ENCODE assay signal across 28 cellular contexts in the genomic region with DNA sequence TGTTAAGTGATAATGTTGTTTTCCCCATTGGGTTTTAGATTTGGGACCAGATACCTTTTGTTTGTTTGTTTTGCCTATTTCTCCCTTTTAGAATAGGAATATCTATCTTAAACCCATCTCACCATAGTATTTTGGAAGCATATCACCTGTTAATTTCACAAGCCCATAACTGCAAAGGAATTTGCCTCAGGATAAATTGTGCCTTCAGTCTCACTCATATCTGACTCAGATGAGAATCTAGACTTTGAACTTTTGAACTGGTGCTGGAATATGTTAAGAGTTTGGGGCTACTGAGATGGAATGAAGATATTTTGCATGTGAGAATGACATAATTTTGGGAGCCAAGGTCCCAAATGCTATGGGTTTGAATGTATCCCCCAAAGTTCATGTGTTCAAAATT.
"Had no signal": no experiment of that assay in that cellular context is flagged by ENCODE, and none has a peak within 500 bp of the region (broad histone marks: within the 10 kb centered on the region; RNA-seq: fewer than 3 reads in every experiment).

No MANE protein-coding gene starts in this region.

- H3K9me3 Mint-ChIP-seq: activated CD4-positive, alpha-beta memory T cell treated with anti-CD3 and anti-CD28 coated beads for 36 hours; activated CD4-positive, alpha-beta T cell treated with anti-CD3 and anti-CD28 coated beads, Interleukin-2, amount 10 ng/mL, durations not matched to agents 24 days and 14 days; activated naive CD4-positive, alpha-beta T cell treated with anti-CD3 and anti-CD28 coated beads for 36 hours; activated naive CD8-positive, alpha-beta T cell treated with anti-CD3 and anti-CD28 coated beads, Interleukin-2, amount 10 ng/mL, durations not matched to agents 7 days and 5 days; activated T-helper 1 cell treated with anti-CD3 and anti-CD28 coated beads, Interleukin-12 subunit alpha, Interleukin-12 subunit beta, Interleukin-2, Interleukin-4 antibody, amounts not matched to agents 30 ng/mL and 10 ng/mL and 1 ng/mL, durations not matched to agents 14 hours and 24 hours and 36 hours; brain had no signal

- FAIRE-seq: frontal cortex, islet of Langerhans had no signal

- H3K36me3 Mint-ChIP-seq: activated CD4-positive, alpha-beta memory T cell treated with anti-CD3 and anti-CD28 coated beads for 36 hours; activated naive CD8-positive, alpha-beta T cell treated with anti-CD3 and anti-CD28 coated beads, Interleukin-2, amount 10 ng/mL, durations not matched to agents 7 days and 5 days; brain; naive B cell had no signal

- DNase-seq: activated CD4-positive, alpha-beta memory T cell treated with anti-CD3 and anti-CD28 coated beads for 36 hours; activated CD4-positive, alpha-beta T cell treated with anti-CD3 and anti-CD28 coated beads, Interleukin-2, amount 10 ng/mL, durations not matched to agents 24 days and 14 days; activated CD8-positive, alpha-beta memory T cell treated with anti-CD3 and anti-CD28 coated beads, Interleukin-2, amount 50 U/mL, for 4 hours; activated effector memory CD4-positive, alpha-beta T cell treated with anti-CD3 and anti-CD28 coated beads, Interleukin-2, amount 50 U/mL, for 16 hours; activated naive CD4-positive, alpha-beta T cell treated with anti-CD3 and anti-CD28 coated beads for 36 hours; activated naive CD8-positive, alpha-beta T cell treated with anti-CD3 and anti-CD28 coated beads, Interleukin-2, amount 10 ng/mL, durations not matched to agents 7 days and 5 days; activated T-cell treated with anti-CD3 and anti-CD28 coated beads, Interleukin-2, amount 50 U/mL, for 1 hour; caudate nucleus; cortex of kidney; effector memory CD8-positive, alpha-beta T cell; left ventricle myocardium inferior; naive B cell; nephron progenitor cell; ovary; right lobe of liver; stimulated activated CD4-positive, alpha-beta T cell treated with anti-CD3 and anti-CD28 coated beads, Interleukin-2, amount 100 ng/mL, for 48 hours; stimulated activated naive CD4-positive, alpha-beta T cell treated with Interleukin-2 at 50 U/mL for 16 hours; WERI-Rb-1 had no signal

- H3K27me3 ChIP-seq: ascending aorta, neutrophil, ovary, right lobe of liver, tibial nerve had no signal

- H3K36me3 ChIP-seq: ascending aorta, left ventricle myocardium inferior, neutrophil, ovary, right lobe of liver, tibial nerve, WERI-Rb-1 had no signal

- H3K4me1 Mint-ChIP-seq: activated CD4-positive, alpha-beta T cell treated with anti-CD3 and anti-CD28 coated beads, Interleukin-2, amount 10 ng/mL, durations not matched to agents 24 days and 14 days; activated naive CD8-positive, alpha-beta T cell treated with anti-CD3 and anti-CD28 coated beads, Interleukin-2, amount 10 ng/mL, durations not matched to agents 7 days and 5 days; brain; naive B cell had no signal

- H3K4me1 ChIP-seq: ascending aorta, left ventricle myocardium inferior, right lobe of liver, tibial nerve had no signal

- H3K27ac ChIP-seq: ascending aorta, left ventricle myocardium inferior, neutrophil, ovary, right lobe of liver, tibial nerve, WERI-Rb-1 had no signal

- ATAC-seq: activated CD4-positive, CD25-positive, alpha-beta regulatory T cell treated with anti-CD3 and anti-CD28 coated beads, Interleukin-2, amount 50 U/mL, for 24 hours; effector memory CD8-positive, alpha-beta T cell; esophagus mucosa; right lobe of liver had no signal

- H3K9me3 ChIP-seq: ascending aorta, neutrophil, ovary, right lobe of liver, tibial nerve had no signal

- H3K4me3 Mint-ChIP-seq: activated CD4-positive, alpha-beta memory T cell treated with anti-CD3 and anti-CD28 coated beads for 36 hours; activated CD4-positive, alpha-beta T cell treated with anti-CD3 and anti-CD28 coated beads, Interleukin-2, amount 10 ng/mL, durations not matched to agents 24 days and 14 days; activated naive CD4-positive, alpha-beta T cell treated with anti-CD3 and anti-CD28 coated beads for 36 hours; activated naive CD8-positive, alpha-beta T cell treated with anti-CD3 and anti-CD28 coated beads, Interleukin-2, amount 10 ng/mL, durations not matched to agents 7 days and 5 days; activated T-helper 1 cell treated with anti-CD3 and anti-CD28 coated beads, Interleukin-12 subunit alpha, Interleukin-12 subunit beta, Interleukin-2, Interleukin-4 antibody, amounts not matched to agents 30 ng/mL and 10 ng/mL and 1 ng/mL, durations not matched to agents 14 hours and 24 hours and 36 hours; brain; effector memory CD8-positive, alpha-beta T cell; naive B cell; nephron progenitor cell had no signal

- H3K27ac Mint-ChIP-seq: activated CD4-positive, alpha-beta memory T cell treated with anti-CD3 and anti-CD28 coated beads for 36 hours; activated CD4-positive, alpha-beta T cell treated with anti-CD3 and anti-CD28 coated beads, Interleukin-2, amount 10 ng/mL, durations not matched to agents 24 days and 14 days; activated naive CD4-positive, alpha-beta T cell treated with anti-CD3 and anti-CD28 coated beads for 36 hours; activated naive CD8-positive, alpha-beta T cell treated with anti-CD3 and anti-CD28 coated beads, Interleukin-2, amount 10 ng/mL, durations not matched to agents 7 days and 5 days; activated T-helper 1 cell treated with anti-CD3 and anti-CD28 coated beads, Interleukin-12 subunit alpha, Interleukin-12 subunit beta, Interleukin-2, Interleukin-4 antibody, amounts not matched to agents 30 ng/mL and 10 ng/mL and 1 ng/mL, durations not matched to agents 14 hours and 24 hours and 36 hours; brain; effector memory CD8-positive, alpha-beta T cell; naive B cell; nephron progenitor cell; progenitor cell of endocrine pancreas had no signal

- H3K27me3 Mint-ChIP-seq: activated CD4-positive, alpha-beta memory T cell treated with anti-CD3 and anti-CD28 coated beads for 36 hours; activated CD4-positive, alpha-beta T cell treated with anti-CD3 and anti-CD28 coated beads, Interleukin-2, amount 10 ng/mL, durations not matched to agents 24 days and 14 days; activated naive CD8-positive, alpha-beta T cell treated with anti-CD3 and anti-CD28 coated beads, Interleukin-2, amount 10 ng/mL, durations not matched to agents 7 days and 5 days; brain; effector memory CD8-positive, alpha-beta T cell; naive B cell; progenitor cell of endocrine pancreas had no signal

- H3K4me3 ChIP-seq: ascending aorta, left ventricle myocardium inferior, ovary, right lobe of liver, tibial nerve had no signal
